In the genomic region with DNA sequence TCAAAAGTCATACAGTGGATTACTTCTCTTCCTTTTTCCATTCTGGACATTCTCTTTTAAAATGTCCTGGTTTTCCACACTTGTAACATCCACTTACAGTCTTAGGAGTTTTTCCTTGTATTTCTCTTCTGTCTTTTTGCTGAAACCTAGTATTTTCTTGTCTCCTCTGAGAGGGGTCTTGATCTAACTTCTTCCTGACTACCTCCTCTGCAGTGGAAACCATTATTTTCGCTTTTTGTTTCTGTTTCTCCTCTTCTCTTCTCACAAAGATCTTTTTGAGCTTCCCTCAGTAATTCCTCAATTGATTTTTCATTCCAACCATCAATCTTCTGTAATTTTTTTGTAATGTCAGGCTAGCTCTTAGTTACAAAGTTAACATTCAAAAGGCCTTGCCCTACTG, we compare ENCODE assay signal across 24 cellular contexts. TPM values are rescaled to one million over a fixed set of nuclear protein-coding genes. Genes with fewer than 3 reads are reported as not detected.
A peak's percentile ranks its signal among the peaks of the same experiment; 100 is the strongest.
DNase-seq lines count a peak whose midpoint lies in the region; ATAC-seq, FAIRE-seq and TF ChIP-seq lines count a peak whose summit lies in the region.
"Had no signal": no experiment of that assay in that cellular context is flagged by ENCODE, and none has a peak within 500 bp of the region (broad histone marks: within the 10 kb centered on the region; RNA-seq: fewer than 3 reads in every experiment).

No MANE protein-coding gene starts in this region.

- H3K27me3 Mint-ChIP-seq in stimulated activated naive CD8-positive, alpha-beta T cell treated with anti-CD3 and anti-CD28 coated beads, Interleukin-15, Interleukin-2, amounts not matched to agents 100 ng/mL and 50 ng/mL, for 24 hours = peaks cover 10% of the 10 kb centered on the region

- TF ChIP-seq CTCF in KMS-11 (conservative IDR thresholded peaks at IDR 0.05; ENCODE audit: low read depth, low read length) (no peak), suprapubic skin (IDR thresholded peaks at IDR 0.05) (no peak)

- no peak overlapping the region for H3K9ac ChIP-seq in KMS-11
- H3K9ac ChIP-seq in adipocyte (ENCODE audit: low read length) = no peak overlapping the region
- H3K9ac ChIP-seq: BLaER1 had no signal

- H3K27ac Mint-ChIP-seq in stimulated activated naive CD8-positive, alpha-beta T cell treated with anti-CD3 and anti-CD28 coated beads, Interleukin-15, Interleukin-2, amounts not matched to agents 100 ng/mL and 50 ng/mL, for 24 hours = peak overlapping the region; percentile 50
- H3K27ac Mint-ChIP-seq: CD4-positive, alpha-beta T cell had no signal

- H3K4me2 ChIP-seq in KMS-11 = no peak overlapping the region
- H3K4me2 ChIP-seq: BLaER1 had no signal

- no peaks in the 10 kb centered on the region for H3K36me3 Mint-ChIP-seq in stimulated activated naive CD8-positive, alpha-beta T cell treated with anti-CD3 and anti-CD28 coated beads, Interleukin-15, Interleukin-2, amounts not matched to agents 100 ng/mL and 50 ng/mL, for 24 hours (ENCODE audit: low read depth)

- no peaks in the 10 kb centered on the region for H3K36me3 ChIP-seq in KMS-11 (ENCODE audit: insufficient read depth)
- no peaks in the 10 kb centered on the region for H3K36me3 ChIP-seq in adipocyte (ENCODE audit: control insufficient read depth, insufficient read depth, low read length, severe bottlenecking)
- no peaks in the 10 kb centered on the region for H3K36me3 ChIP-seq in small intestine (ENCODE audit: control insufficient read depth in 2 of 2, insufficient read depth in 2 of 2, low read length in 2 of 2)
- no peaks in the 10 kb centered on the region for H3K36me3 ChIP-seq in suprapubic skin
- H3K36me3 ChIP-seq: Peyer's patch had no signal

- no peak overlapping the region for H3K4me3 Mint-ChIP-seq in stimulated activated naive CD8-positive, alpha-beta T cell treated with anti-CD3 and anti-CD28 coated beads, Interleukin-15, Interleukin-2, amounts not matched to agents 100 ng/mL and 50 ng/mL, for 24 hours
- H3K4me3 Mint-ChIP-seq: CD4-positive, alpha-beta T cell had no signal

- TF ChIP-seq EP300 in suprapubic skin (IDR thresholded peaks at IDR 0.05) = no peak

- H3K9me3 Mint-ChIP-seq in stimulated activated naive CD8-positive, alpha-beta T cell treated with anti-CD3 and anti-CD28 coated beads, Interleukin-15, Interleukin-2, amounts not matched to agents 100 ng/mL and 50 ng/mL, for 24 hours = peaks cover 7% of the 10 kb centered on the region

- H3K4me1 Mint-ChIP-seq in stimulated activated naive CD8-positive, alpha-beta T cell treated with anti-CD3 and anti-CD28 coated beads, Interleukin-15, Interleukin-2, amounts not matched to agents 100 ng/mL and 50 ng/mL, for 24 hours (ENCODE audit: low read depth) = peaks cover 9% of the 10 kb centered on the region

- peaks cover 6% of the 10 kb centered on the region for H3K4me1 ChIP-seq in KMS-11 (ENCODE audit: low read depth, poor library complexity, severe bottlenecking)
- H3K4me1 ChIP-seq in adipocyte (ENCODE audit: control insufficient read depth, insufficient read depth, low read length) = peaks cover 3% of the 10 kb centered on the region
- no peaks in the 10 kb centered on the region for H3K4me1 ChIP-seq in small intestine (ENCODE audit: control insufficient read depth in 2 of 2, insufficient read depth in 1 of 2, low read depth in 1 of 2, low read length in 1 of 2)
- H3K4me1 ChIP-seq in suprapubic skin = no peaks in the 10 kb centered on the region
- H3K4me1 ChIP-seq: BLaER1, Caco-2, Peyer's patch had no signal

- peaks cover 15% of the 10 kb centered on the region for H3K9me3 ChIP-seq in adipocyte (ENCODE audit: control insufficient read depth, low read length)
- no peaks in the 10 kb centered on the region for H3K9me3 ChIP-seq in small intestine (ENCODE audit: control insufficient read depth, low read depth)
- peaks cover 3% of the 10 kb centered on the region for H3K9me3 ChIP-seq in suprapubic skin

- H3K27ac ChIP-seq in KMS-11 (no peak overlapping the region), small intestine (ENCODE audit: low read depth in 1 of 2, low read length in 1 of 2) (no peak overlapping the region), suprapubic skin (no peak overlapping the region)
- H3K27ac ChIP-seq: BLaER1, Peyer's patch had no signal

- peak overlapping the region; percentile 24; the same call in 1 of the 2 replicates for H2AFZ ChIP-seq in KMS-11 (ENCODE audit: low read depth)

- no peak for ATAC-seq in stimulated activated naive CD8-positive, alpha-beta T cell treated with anti-CD3 and anti-CD28 coated beads, Interleukin-15, Interleukin-2, amounts not matched to agents 100 U/mL and 50 U/mL, for 24 hours

- TF ChIP-seq POLR2A in suprapubic skin (IDR thresholded peaks at IDR 0.05) = no peak

- no peak overlapping the region for H3K4me3 ChIP-seq in KMS-11 (IDR thresholded peaks at IDR 0.05; ENCODE audit: insufficient read depth, low read depth, low read length)
- H3K4me3 ChIP-seq in adipocyte (ENCODE audit: low read length) = no peak overlapping the region
- H3K4me3 ChIP-seq in small intestine (ENCODE audit: low read depth in 1 of 2, low read length in 2 of 2) = no peak overlapping the region
- H3K4me3 ChIP-seq in suprapubic skin = no peak overlapping the region
- H3K4me3 ChIP-seq: BLaER1, Peyer's patch had no signal

- FAIRE-seq in small intestine (lab: Jason Lieb, UNC) = no peak
- FAIRE-seq: GM12891, GM18507, HTR-8/SVneo had no signal

- no peaks in the 10 kb centered on the region for H3K27me3 ChIP-seq in KMS-11 (ENCODE audit: insufficient read depth, low read depth)
- H3K27me3 ChIP-seq in adipocyte (replicated peaks; ENCODE audit: control insufficient read depth, insufficient read depth, low read length) = peaks cover 23% of the 10 kb centered on the region
- no peaks in the 10 kb centered on the region for H3K27me3 ChIP-seq in small intestine (ENCODE audit: control insufficient read depth in 2 of 2, insufficient read depth in 2 of 2, low read length in 2 of 2)
- H3K27me3 ChIP-seq in suprapubic skin = no peaks in the 10 kb centered on the region
- H3K27me3 ChIP-seq: BLaER1, Peyer's patch had no signal

- H3K79me2 ChIP-seq in KMS-11 (ENCODE audit: insufficient read depth, low read depth) = no peaks in the 10 kb centered on the region

- no peaks in the 10 kb centered on the region for H4K20me1 ChIP-seq in KMS-11 (ENCODE audit: insufficient read depth)
- H4K20me1 ChIP-seq: BLaER1 had no signal

- no peak for DNase-seq in stimulated activated naive CD8-positive, alpha-beta T cell treated with anti-CD3 and anti-CD28 coated beads, Interleukin-15, Interleukin-2, amounts not matched to agents 100 U/mL and 50 U/mL, for 24 hours
- peak; percentile 4 for DNase-seq in adipocyte (ENCODE audit: low read depth)
- no peak for DNase-seq in small intestine
- DNase-seq in COLO668 (lab: John Stamatoyannopoulos, UW; ENCODE audit: unreplicated experiment) = no peak
- no peak for DNase-seq in suprapubic skin (ENCODE audit: low spot score in 2 of 2)
- DNase-seq: Caco-2; CD4-positive, alpha-beta T cell; DMS 273 treated with DMSO at 0.1 percent for 48 hours; DMS79 treated with DMSO at 0.1 percent for 48 hours; KG1; NCI-H1105; NCI-H2029 treated with DMSO at 0.1 percent for 48 hours; NCI-H226; NCI-H510A treated with DMSO at 0.1 percent for 48 hours; NCI-H774; Peyer's patch had no signal

- WGBS in small intestine, 3 donors = 66 to 85% (median 79%) methylated on average over 1 of the region's 1 CpG
- 77% methylated on average over 1 of the region's 1 CpG for WGBS in suprapubic skin

RNA-seq across cellular contexts. Expression of a gene that starts 23.7 kb away (rescaled TPM):
- under 1 TPM in 1 of 3 donors, not detected in 2; 0.42 TPM for polyA plus RNA-seq in small intestine
- 10 to 100 TPM; 16.9 to 84.1 (median 56.5) TPM for total RNA-seq in suprapubic skin
- total RNA-seq: CD4-positive, alpha-beta T cell; H4; Peyer's patch had no signal

RNA-seq across cellular contexts. Expression of a gene that starts 38.9 kb away (rescaled TPM):
- polyA plus RNA-seq in small intestine = not detected
- total RNA-seq in suprapubic skin = not detected
- total RNA-seq: Caco-2; CD4-positive, alpha-beta T cell; H4; OCI-LY7; Peyer's patch had no signal

RNA-seq across cellular contexts. Expression of a gene that starts 42.9 kb away (rescaled TPM):
- 10 to 100 TPM; 13.2 to 20.4 (median 16.5) TPM for polyA plus RNA-seq in small intestine
- 10 to 100 TPM; 31.0 to 56.1 (median 43.9) TPM for total RNA-seq in suprapubic skin

RNA-seq across cellular contexts. Expression of a gene that starts 50.2 kb away (rescaled TPM):
- 10 to 100 TPM; 12.7 to 48.9 (median 19.7) TPM for polyA plus RNA-seq in small intestine
- 10 to 100 TPM; 47.8 to 94.9 (median 77.9) TPM for total RNA-seq in suprapubic skin
